Comparison of ENCODE assay signal across 8 cellular contexts in the genomic region with DNA sequence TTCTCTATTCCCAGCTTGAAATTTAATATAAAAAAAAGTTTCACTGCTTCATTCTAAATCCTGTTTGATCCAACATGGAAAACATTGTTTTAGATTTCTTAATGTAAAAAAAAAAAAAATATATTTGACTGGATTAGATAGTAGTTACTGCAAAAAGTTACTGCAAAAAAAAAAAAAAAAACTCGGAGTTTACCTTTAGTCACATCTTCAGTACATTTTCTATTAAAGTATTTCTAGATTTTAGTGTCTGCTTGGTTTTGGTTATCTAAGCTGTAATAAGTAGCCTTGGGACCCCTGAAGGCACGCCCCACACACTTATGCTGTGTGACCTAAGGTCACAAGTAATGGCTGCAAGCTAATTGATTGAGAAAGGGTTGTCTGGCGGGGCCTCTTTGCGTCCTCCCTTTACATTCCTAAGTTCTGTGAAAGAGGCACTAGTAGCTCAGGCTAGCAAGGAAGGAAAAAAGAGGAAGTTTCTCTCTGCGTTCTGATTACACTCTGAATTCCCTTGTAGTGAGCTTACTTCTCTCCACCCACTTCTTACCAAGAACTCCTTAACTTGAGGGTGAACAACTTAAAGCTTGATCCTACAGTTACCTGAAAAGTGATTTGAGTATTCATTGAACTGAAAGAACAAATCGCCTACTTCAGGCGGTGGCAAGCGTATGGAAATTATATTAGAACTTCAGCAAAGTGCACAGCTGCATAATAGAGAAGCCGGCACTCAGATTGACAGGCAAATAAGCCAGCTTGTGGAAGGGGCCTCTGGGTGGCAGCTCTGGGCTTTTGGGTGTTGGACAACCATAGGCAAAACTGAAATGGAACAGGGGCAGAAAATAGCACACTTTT.
A peak's percentile ranks its signal among the peaks of the same experiment; 100 is the strongest.
DNase-seq lines count a peak whose midpoint lies in the region; FAIRE-seq and TF ChIP-seq lines count a peak whose summit lies in the region.

No MANE protein-coding gene starts in this region.

- FAIRE-seq in G401.6 (lab: Jason Lieb, UNC): peak; percentile 95
- peak; percentile 89 for FAIRE-seq in endometrium (lab: Jason Lieb, UNC)

- H3K4me3 Mint-ChIP-seq in HFFc6: peak overlapping the region; percentile 90

- no peaks in the 10 kb centered on the region for H3K36me3 ChIP-seq in tibial artery

- H3K27me3 ChIP-seq in tibial artery: no peaks in the 10 kb centered on the region

- intact Hi-C loops in tibial artery (cut with DNase I; ENCODE audit: low total_unique reads): loop anchor here (1.0 kb wide), 1 partner anchor 137 kb away; no protein-coding TSS in a partner anchor

- TF ChIP-seq CTCF in HFFc6 (IDR thresholded peaks at IDR 0.05): peak; percentile 26; the same call in 1 of the 2 replicates
- peak in 1 of 2 experiments; percentile 33 for TF ChIP-seq CTCF in tibial artery (IDR thresholded peaks at IDR 0.05)

- H3K9me3 Mint-ChIP-seq in HFFc6: no peaks in the 10 kb centered on the region; the same call in 1 of the 2 replicates

- peaks cover 0 to 4% (median 0%) of the 10 kb centered on the region in 3 donors for H3K9me3 ChIP-seq in tibial artery

- peaks cover 0 to 5% (median 1%) of the 10 kb centered on the region in 4 donors for H3K4me1 ChIP-seq in tibial artery

- H3K27me3 Mint-ChIP-seq in HFFc6 (ENCODE audit: insufficient read depth): no peaks in the 10 kb centered on the region

- peak overlapping the region; percentile 48 to 55 for H3K4me3 ChIP-seq in tibial artery

- peaks cover 53% of the 10 kb centered on the region for H3K4me1 Mint-ChIP-seq in HFFc6 (ENCODE audit: low read depth)

- H3K27ac Mint-ChIP-seq in HFFc6: peak overlapping the region; percentile 94

- H3K27ac ChIP-seq in tibial artery: peak overlapping the region; percentile 67 to 83

- DNase-seq in HFFc6 (peak; percentile 73), OCI-M2 (lab: John Stamatoyannopoulos, UW; ENCODE audit: unreplicated experiment) (peak; percentile 58), medulla oblongata (ENCODE audit: extremely low spot score) (peak; percentile 94), tibial artery (peak; percentile 77 to 82), DMS53 (lab: John Stamatoyannopoulos, UW) (no peak)
- DNase-seq in activated naive CD4-positive, alpha-beta T cell treated with anti-CD3 and anti-CD28 coated beads, Interleukin-2, amount 50 U/mL, for 16 hours: no peak

- peaks cover 2% of the 10 kb centered on the region; the same call in 1 of the 2 replicates for H3K36me3 Mint-ChIP-seq in HFFc6 (ENCODE audit: low read depth)

Comparison
In these comparisons a context has a peak if more than half of its experiments do, and no peak if none do; other contexts are left out.
1. DNase-seq: peak in HFFc6 (single experiment), OCI-M2 (single experiment), medulla oblongata (single experiment) and tibial artery (2 of 2); none in DMS53 (single experiment) and activated naive CD4-positive, alpha-beta T cell treated with anti-CD3 and anti-CD28 coated beads, Interleukin-2, amount 50 U/mL, for 16 hours (single experiment).